ENCODE assay signal across 8 cellular contexts in genomic region chr5:167049043-167049663, GRCh38.
A peak's percentile ranks its signal among the peaks of the same experiment; 100 is the strongest.
DNase-seq lines count a peak whose midpoint lies in the region; ATAC-seq, FAIRE-seq and TF ChIP-seq lines count a peak whose summit lies in the region.

No MANE protein-coding gene starts in this region.

- no peaks in the 10 kb centered on the region for H3K9me3 ChIP-seq in H1 (ENCODE audit: insufficient read depth in 2 of 2, low read depth in 1 of 2, low read length in 1 of 2)
- H3K9me3 ChIP-seq in T-helper 17 cell (ENCODE audit: control insufficient read depth, low read length, poor library complexity, severe bottlenecking) = no peaks in the 10 kb centered on the region

- no peaks in the 10 kb centered on the region for H3K9me3 Mint-ChIP-seq in nephron progenitor cell

- 43% methylated on average over 7 of the region's 7 CpGs; no CpG with 5 or more reads in 1 of the 2 experiments for WGBS in H1 (ENCODE audit: extremely low coverage in 1 of 2, insufficient coverage in 1 of 2, insufficient read length in 1 of 2, insufficient replicate concordance in 2 of 2, low coverage in 1 of 2, low lambda C conversion rate in 2 of 2, missing lambda C conversion rate in 1 of 2), 2 experiments

- no peaks in the 10 kb centered on the region for H3K79me1 ChIP-seq in H1 (ENCODE audit: low read depth, low read length)

- no peak overlapping the region for H3K27ac ChIP-seq in H1 (ENCODE audit: low read depth, low read length)

- POLR2A ChIA-PET in H1 (lab: Charles Lee; ENCODE audit: partially characterized antibody) = no interaction called here

- no peak overlapping the region for H3K4ac ChIP-seq in H1 (replicated peaks; ENCODE audit: insufficient read length, low read depth, low read length)

- H3K9ac ChIP-seq in H1 (replicated peaks in 1 of 4; ENCODE audit: extremely low read depth in 1 of 4, low read depth in 3 of 4, low read length in 3 of 4) = no peak overlapping the region

- H4K20me1 ChIP-seq in H1 (replicated peaks in 1 of 2; ENCODE audit: control insufficient read depth in 1 of 2, insufficient read depth in 2 of 2, low read length in 2 of 2) = no peaks in the 10 kb centered on the region

- no peak overlapping the region for H4K91ac ChIP-seq in H1 (replicated peaks; ENCODE audit: insufficient read length, low read length)

- H3K4me1 ChIP-seq in H1 (replicated peaks in 1 of 4; ENCODE audit: control insufficient read depth in 3 of 4, insufficient read depth in 4 of 4, low read length in 3 of 4) = peaks cover 0 to 6% (median 1%) of the 10 kb centered on the region in 4 experiments; a peak in 3 of 7 replicates

- H3K14ac ChIP-seq in H1 (ENCODE audit: insufficient read length) = no peak overlapping the region

- no peak overlapping the region for H3K23ac ChIP-seq in H1 (ENCODE audit: insufficient read length)

- H2BK120ac ChIP-seq in H1 (replicated peaks; ENCODE audit: low read depth, low read length) = no peak overlapping the region

- H3K79me2 ChIP-seq in H1 (ENCODE audit: control insufficient read depth in 1 of 2, insufficient read depth in 2 of 2, low read length in 2 of 2) = no peaks in the 10 kb centered on the region

- no peak overlapping the region for H4K5ac ChIP-seq in H1 (ENCODE audit: insufficient read length, low read depth, low read length)

- no peak overlapping the region for H3K4me2 ChIP-seq in H1 (ENCODE audit: insufficient read depth in 1 of 2, low read depth in 2 of 2, low read length in 2 of 2)

- no peaks in the 10 kb centered on the region for H3K23me2 ChIP-seq in H1 (ENCODE audit: low read depth, low read length)

- H3K27ac Mint-ChIP-seq in nephron progenitor cell (no peak overlapping the region), T-helper 17 cell (no peak overlapping the region)

- no peak overlapping the region for H4K8ac ChIP-seq in H1 (ENCODE audit: extremely low read depth, insufficient read depth, low read length)

- TF ChIP-seq CTCF in GM12872 (IDR thresholded peaks at IDR 0.05; ENCODE audit: insufficient read depth, low read depth, low read length) (peak; percentile 38; the same call in 1 of the 3 replicates), H1 (IDR thresholded peaks at IDR 0.05; ENCODE audit: control extremely low read depth in 1 of 3, insufficient read depth in 1 of 3, low read depth in 1 of 3, low read length in 3 of 3) (peak in 2 of 3 experiments; percentile 52 to 73; a peak in 3 of 4 replicates), nephron progenitor cell (IDR thresholded peaks at IDR 0.05) (peak; percentile 63)

- FAIRE-seq in A204.1 (lab: Jason Lieb, UNC) (peak; percentile 56), H1 (lab: Jason Lieb, UNC) (no peak)

- no peaks in the 10 kb centered on the region for H3K4me1 Mint-ChIP-seq in nephron progenitor cell
- H3K4me1 Mint-ChIP-seq in T-helper 17 cell = no peaks in the 10 kb centered on the region

- H3K4me3 ChIP-seq in H1 (ENCODE audit: extremely low read depth in 1 of 4, insufficient read depth in 2 of 4, low read depth in 3 of 4, low read length in 4 of 4) = no peak overlapping the region

- H2BK15ac ChIP-seq in H1 (ENCODE audit: low read length) = no peak overlapping the region

- no peak overlapping the region for H2BK5ac ChIP-seq in H1 (ENCODE audit: low read depth, low read length)

- no peak for TF ChIP-seq EP300 in H1 (IDR thresholded peaks at IDR 0.05; ENCODE audit: borderline replicate concordance in 1 of 2, low read depth in 2 of 2, low read length in 2 of 2)

- no peak overlapping the region for H3K4me3 Mint-ChIP-seq in nephron progenitor cell
- no peak overlapping the region for H3K4me3 Mint-ChIP-seq in T-helper 17 cell

- DNase-seq in NOMO-1 treated with DMSO at 0.1 percent for 48 hours (lab: John Stamatoyannopoulos, UW; ENCODE audit: unreplicated experiment) = peak; percentile 26
- DNase-seq in H1 (ENCODE audit: low read depth in 1 of 2, low spot score in 2 of 2) = no peak
- DNase-seq in nephron progenitor cell = peak; percentile 33
- no peak for DNase-seq in OCI-M2 (lab: John Stamatoyannopoulos, UW; ENCODE audit: unreplicated experiment)
- DNase-seq in T-helper 17 cell = no peak

- no peak overlapping the region for H2BK20ac ChIP-seq in H1 (ENCODE audit: low read length)

- no peak overlapping the region for H2AFZ ChIP-seq in H1 (ENCODE audit: low read length)

- CTCF ChIA-PET in H1 (lab: Charles Lee; ENCODE audit: partially characterized antibody) = interaction anchor here (0.6 to 5.5 kb wide), 52 partner anchors 8 to 1824 kb away, joined by 3 to 67 read pairs (median 4); partner anchors contain the start of gene TENM2

- H3K36me3 ChIP-seq in H1 (ENCODE audit: control insufficient read depth in 2 of 4, insufficient read depth in 4 of 4, low read length in 3 of 4) = no peaks in the 10 kb centered on the region

- no peak for TF ChIP-seq POLR2A in H1 (IDR thresholded peaks at IDR 0.05; ENCODE audit: control extremely low read depth in 1 of 2, low read depth in 2 of 2, low read length in 2 of 2)

- no peak overlapping the region for H3K56ac ChIP-seq in H1 (replicated peaks; ENCODE audit: insufficient read length, low read depth, low read length)

- H3K36me3 Mint-ChIP-seq in nephron progenitor cell (ENCODE audit: low read depth) (no peaks in the 10 kb centered on the region), T-helper 17 cell (ENCODE audit: low read depth) (no peaks in the 10 kb centered on the region)

- H3K27me3 Mint-ChIP-seq in nephron progenitor cell (ENCODE audit: low read depth, poor library complexity) (no peaks in the 10 kb centered on the region), T-helper 17 cell (no peaks in the 10 kb centered on the region)

- peak; percentile 67 to 73 for TF ChIP-seq RAD21 in H1 (IDR thresholded peaks at IDR 0.05 in 1 of 2, conservative IDR thresholded peaks at IDR 0.05 in 1 of 2; ENCODE audit: low read depth in 2 of 2, low read length in 2 of 2)

- H2AK5ac ChIP-seq in H1 (ENCODE audit: low read depth, low read length) = no peak overlapping the region

- H2BK12ac ChIP-seq in H1 (ENCODE audit: low read depth, low read length) = no peak overlapping the region

- no peak overlapping the region for H3K18ac ChIP-seq in H1 (ENCODE audit: extremely low read depth, low read length)

- peak; percentile 70 for ATAC-seq in HG03159 (IDR thresholded peaks at IDR 0.05; ENCODE audit: unreplicated experiment)
- no peak for ATAC-seq in T-helper 17 cell

- H3K27me3 ChIP-seq in H1 (replicated peaks in 1 of 4; ENCODE audit: control insufficient read depth in 3 of 4, extremely low read depth in 1 of 4, insufficient read depth in 3 of 4, low read length in 3 of 4) = no peaks in the 10 kb centered on the region

TF ChIP-seq in H1, 55 proteins besides CTCF, POLR2A, EP300 and RAD21 (continues in another document):
- TF ChIP-seq NRF1 (IDR thresholded peaks at IDR 0.05; ENCODE audit: low read depth, low read length) (no peak), EGR1 (IDR thresholded peaks at IDR 0.05; ENCODE audit: borderline replicate concordance, low read depth, low read length) (no peak), MAX (IDR thresholded peaks at IDR 0.05) (0 out of 2 replicates have a peak, but pooled peaks have one; percentile 25), USF2 (IDR thresholded peaks at IDR 0.05; ENCODE audit: low read length) (peak; percentile 50)

Comparison
In these comparisons a context has a peak if more than half of its experiments do, and no peak if none do; other contexts are left out.
1. DNase-seq: peak in NOMO-1 treated with DMSO at 0.1 percent for 48 hours (single experiment) and nephron progenitor cell (single experiment); none in H1 (0 of 2), OCI-M2 (single experiment) and T-helper 17 cell (0 of 3).
2. Peak in every context shown above with its lines, with median percentiles within 50 percentile points of each other: CTCF ChIP-seq.